ENCODE assay signal across 2 cellular contexts in genomic region chr19:10744848-10745293, GRCh38.
TF ChIP-seq lines count a peak whose summit lies in the region.

No MANE protein-coding gene starts in this region.

TF ChIP-seq in GM23338, 12 proteins besides CTCF, POLR2A, EP300 and RAD21 (continued from another document):
- TF ChIP-seq, protein P1, sequence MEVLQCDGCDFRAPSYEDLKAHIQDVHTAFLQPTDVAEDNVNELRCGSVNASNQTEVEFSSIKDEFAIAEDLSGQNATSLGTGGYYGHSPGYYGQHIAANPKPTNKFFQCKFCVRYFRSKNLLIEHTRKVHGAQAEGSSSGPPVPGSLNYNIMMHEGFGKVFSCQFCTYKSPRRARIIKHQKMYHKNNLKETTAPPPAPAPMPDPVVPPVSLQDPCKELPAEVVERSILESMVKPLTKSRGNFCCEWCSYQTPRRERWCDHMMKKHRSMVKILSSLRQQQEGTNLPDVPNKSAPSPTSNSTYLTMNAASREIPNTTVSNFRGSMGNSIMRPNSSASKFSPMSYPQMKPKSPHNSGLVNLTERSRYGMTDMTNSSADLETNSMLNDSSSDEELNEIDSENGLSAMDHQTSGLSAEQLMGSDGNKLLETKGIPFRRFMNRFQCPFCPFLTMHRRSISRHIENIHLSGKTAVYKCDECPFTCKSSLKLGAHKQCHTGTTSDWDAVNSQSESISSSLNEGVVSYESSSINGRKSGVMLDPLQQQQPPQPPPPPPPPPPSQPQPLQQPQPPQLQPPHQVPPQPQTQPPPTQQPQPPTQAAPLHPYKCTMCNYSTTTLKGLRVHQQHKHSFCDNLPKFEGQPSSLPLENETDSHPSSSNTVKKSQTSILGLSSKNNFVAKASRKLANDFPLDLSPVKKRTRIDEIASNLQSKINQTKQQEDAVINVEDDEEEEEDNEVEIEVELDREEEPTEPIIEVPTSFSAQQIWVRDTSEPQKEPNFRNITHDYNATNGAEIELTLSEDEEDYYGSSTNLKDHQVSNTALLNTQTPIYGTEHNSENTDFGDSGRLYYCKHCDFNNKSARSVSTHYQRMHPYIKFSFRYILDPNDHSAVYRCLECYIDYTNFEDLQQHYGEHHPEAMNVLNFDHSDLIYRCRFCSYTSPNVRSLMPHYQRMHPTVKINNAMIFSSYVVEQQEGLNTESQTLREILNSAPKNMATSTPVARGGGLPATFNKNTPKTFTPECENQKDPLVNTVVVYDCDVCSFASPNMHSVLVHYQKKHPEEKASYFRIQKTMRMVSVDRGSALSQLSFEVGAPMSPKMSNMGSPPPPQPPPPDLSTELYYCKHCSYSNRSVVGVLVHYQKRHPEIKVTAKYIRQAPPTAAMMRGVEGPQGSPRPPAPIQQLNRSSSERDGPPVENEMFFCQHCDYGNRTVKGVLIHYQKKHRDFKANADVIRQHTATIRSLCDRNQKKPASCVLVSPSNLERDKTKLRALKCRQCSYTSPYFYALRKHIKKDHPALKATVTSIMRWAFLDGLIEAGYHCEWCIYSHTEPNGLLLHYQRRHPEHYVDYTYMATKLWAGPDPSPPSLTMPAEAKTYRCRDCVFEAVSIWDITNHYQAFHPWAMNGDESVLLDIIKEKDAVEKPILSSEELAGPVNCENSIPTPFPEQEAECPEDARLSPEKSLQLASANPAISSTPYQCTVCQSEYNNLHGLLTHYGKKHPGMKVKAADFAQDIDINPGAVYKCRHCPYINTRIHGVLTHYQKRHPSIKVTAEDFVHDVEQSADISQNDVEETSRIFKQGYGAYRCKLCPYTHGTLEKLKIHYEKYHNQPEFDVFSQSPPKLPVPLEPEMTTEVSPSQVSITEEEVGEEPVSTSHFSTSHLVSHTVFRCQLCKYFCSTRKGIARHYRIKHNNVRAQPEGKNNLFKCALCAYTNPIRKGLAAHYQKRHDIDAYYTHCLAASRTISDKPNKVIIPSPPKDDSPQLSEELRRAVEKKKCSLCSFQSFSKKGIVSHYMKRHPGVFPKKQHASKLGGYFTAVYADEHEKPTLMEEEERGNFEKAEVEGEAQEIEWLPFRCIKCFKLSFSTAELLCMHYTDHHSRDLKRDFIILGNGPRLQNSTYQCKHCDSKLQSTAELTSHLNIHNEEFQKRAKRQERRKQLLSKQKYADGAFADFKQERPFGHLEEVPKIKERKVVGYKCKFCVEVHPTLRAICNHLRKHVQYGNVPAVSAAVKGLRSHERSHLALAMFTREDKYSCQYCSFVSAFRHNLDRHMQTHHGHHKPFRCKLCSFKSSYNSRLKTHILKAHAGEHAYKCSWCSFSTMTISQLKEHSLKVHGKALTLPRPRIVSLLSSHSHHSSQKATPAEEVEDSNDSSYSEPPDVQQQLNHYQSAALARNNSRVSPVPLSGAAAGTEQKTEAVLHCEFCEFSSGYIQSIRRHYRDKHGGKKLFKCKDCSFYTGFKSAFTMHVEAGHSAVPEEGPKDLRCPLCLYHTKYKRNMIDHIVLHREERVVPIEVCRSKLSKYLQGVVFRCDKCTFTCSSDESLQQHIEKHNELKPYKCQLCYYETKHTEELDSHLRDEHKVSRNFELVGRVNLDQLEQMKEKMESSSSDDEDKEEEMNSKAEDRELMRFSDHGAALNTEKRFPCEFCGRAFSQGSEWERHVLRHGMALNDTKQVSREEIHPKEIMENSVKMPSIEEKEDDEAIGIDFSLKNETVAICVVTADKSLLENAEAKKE (CRISPR knock-in tag; IDR thresholded peaks at IDR 0.05) = no peak
- TF ChIP-seq NANOG (IDR thresholded peaks at IDR 0.05; ENCODE audit: borderline replicate concordance) = no peak
- no peak for TF ChIP-seq EZH2phosphoT487 (IDR thresholded peaks at IDR 0.05; ENCODE audit: unreplicated experiment)
- TF ChIP-seq JUNB (IDR thresholded peaks at IDR 0.05; ENCODE audit: unreplicated experiment) = no peak
- TF ChIP-seq, protein P2, sequence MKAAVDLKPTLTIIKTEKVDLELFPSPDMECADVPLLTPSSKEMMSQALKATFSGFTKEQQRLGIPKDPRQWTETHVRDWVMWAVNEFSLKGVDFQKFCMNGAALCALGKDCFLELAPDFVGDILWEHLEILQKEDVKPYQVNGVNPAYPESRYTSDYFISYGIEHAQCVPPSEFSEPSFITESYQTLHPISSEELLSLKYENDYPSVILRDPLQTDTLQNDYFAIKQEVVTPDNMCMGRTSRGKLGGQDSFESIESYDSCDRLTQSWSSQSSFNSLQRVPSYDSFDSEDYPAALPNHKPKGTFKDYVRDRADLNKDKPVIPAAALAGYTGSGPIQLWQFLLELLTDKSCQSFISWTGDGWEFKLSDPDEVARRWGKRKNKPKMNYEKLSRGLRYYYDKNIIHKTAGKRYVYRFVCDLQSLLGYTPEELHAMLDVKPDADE (IDR thresholded peaks at IDR 0.05) = no peak
- TF ChIP-seq ZNF114 (CRISPR knock-in tag; IDR thresholded peaks at IDR 0.05) = no peak
- TF ChIP-seq CREB1 (CRISPR knock-in tag; IDR thresholded peaks at IDR 0.05; ENCODE audit: low read depth) = no peak
- TF ChIP-seq, protein P3, sequence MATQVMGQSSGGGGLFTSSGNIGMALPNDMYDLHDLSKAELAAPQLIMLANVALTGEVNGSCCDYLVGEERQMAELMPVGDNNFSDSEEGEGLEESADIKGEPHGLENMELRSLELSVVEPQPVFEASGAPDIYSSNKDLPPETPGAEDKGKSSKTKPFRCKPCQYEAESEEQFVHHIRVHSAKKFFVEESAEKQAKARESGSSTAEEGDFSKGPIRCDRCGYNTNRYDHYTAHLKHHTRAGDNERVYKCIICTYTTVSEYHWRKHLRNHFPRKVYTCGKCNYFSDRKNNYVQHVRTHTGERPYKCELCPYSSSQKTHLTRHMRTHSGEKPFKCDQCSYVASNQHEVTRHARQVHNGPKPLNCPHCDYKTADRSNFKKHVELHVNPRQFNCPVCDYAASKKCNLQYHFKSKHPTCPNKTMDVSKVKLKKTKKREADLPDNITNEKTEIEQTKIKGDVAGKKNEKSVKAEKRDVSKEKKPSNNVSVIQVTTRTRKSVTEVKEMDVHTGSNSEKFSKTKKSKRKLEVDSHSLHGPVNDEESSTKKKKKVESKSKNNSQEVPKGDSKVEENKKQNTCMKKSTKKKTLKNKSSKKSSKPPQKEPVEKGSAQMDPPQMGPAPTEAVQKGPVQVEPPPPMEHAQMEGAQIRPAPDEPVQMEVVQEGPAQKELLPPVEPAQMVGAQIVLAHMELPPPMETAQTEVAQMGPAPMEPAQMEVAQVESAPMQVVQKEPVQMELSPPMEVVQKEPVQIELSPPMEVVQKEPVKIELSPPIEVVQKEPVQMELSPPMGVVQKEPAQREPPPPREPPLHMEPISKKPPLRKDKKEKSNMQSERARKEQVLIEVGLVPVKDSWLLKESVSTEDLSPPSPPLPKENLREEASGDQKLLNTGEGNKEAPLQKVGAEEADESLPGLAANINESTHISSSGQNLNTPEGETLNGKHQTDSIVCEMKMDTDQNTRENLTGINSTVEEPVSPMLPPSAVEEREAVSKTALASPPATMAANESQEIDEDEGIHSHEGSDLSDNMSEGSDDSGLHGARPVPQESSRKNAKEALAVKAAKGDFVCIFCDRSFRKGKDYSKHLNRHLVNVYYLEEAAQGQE (IDR thresholded peaks at IDR 0.05; ENCODE audit: unreplicated experiment) = no peak
- TF ChIP-seq POLR2AphosphoS5 (IDR thresholded peaks at IDR 0.05; ENCODE audit: low read depth) = no peak
- TF ChIP-seq ZNF331 (CRISPR knock-in tag; IDR thresholded peaks at IDR 0.05; ENCODE audit: low read depth) = no peak
- no peak for TF ChIP-seq EZH2 (IDR thresholded peaks at IDR 0.05; ENCODE audit: low read depth, unreplicated experiment)

TF ChIP-seq in liver, 16 proteins besides CTCF, POLR2A, EP300 and RAD21 (continued from another document):
- TF ChIP-seq, protein P3 (IDR thresholded peaks at IDR 0.05) = peak; percentile 56
- no peak for TF ChIP-seq FOXA1 (IDR thresholded peaks at IDR 0.05)
- TF ChIP-seq JUND (IDR thresholded peaks at IDR 0.05) = peak in 1 of 2 donors; percentile 35
- TF ChIP-seq EGR1 (IDR thresholded peaks at IDR 0.05; ENCODE audit: low read depth in 2 of 2) = peak in 1 of 2 donors; percentile 48
- peak; percentile 34 for TF ChIP-seq MAX (IDR thresholded peaks at IDR 0.05)
TF ChIP-seq in liver: peak in this region for 13.
